Comparison of ENCODE assay signal across 21 cellular contexts in genomic region chr12:94590428-94590827, GRCh38. TPM values are rescaled to one million over a fixed set of nuclear protein-coding genes. Genes with fewer than 3 reads are reported as not detected.
DNase-seq lines count a peak whose midpoint lies in the region; TF ChIP-seq lines count a peak whose summit lies in the region.
"Had no signal": no experiment of that assay in that cellular context is flagged by ENCODE, and none has a peak within 500 bp of the region (broad histone marks: within the 10 kb centered on the region; RNA-seq: fewer than 3 reads in every experiment).

No MANE protein-coding gene starts in this region.

- H3K9me3 ChIP-seq in neuronal stem cell (replicated peaks in 1 of 2; ENCODE audit: control insufficient read depth in 2 of 2, insufficient read depth in 1 of 2, low read depth in 1 of 2, low read length in 2 of 2) (no peaks in the 10 kb centered on the region), WERI-Rb-1 (ENCODE audit: severe bottlenecking) (no peaks in the 10 kb centered on the region)
- H3K9me3 ChIP-seq: colonic mucosa, Peyer's patch, SJCRH30, spleen, upper lobe of right lung had no signal

- WGBS in neuronal stem cell (ENCODE audit: extremely low coverage in 2 of 2, insufficient read length in 2 of 2, insufficient replicate concordance in 1 of 2), 2 donors = no CpG with 5 or more reads among the region's 8 CpGs

- H4K91ac ChIP-seq in neuronal stem cell (ENCODE audit: low read depth, low read length, poor library complexity) = no peak overlapping the region

- H3K27me3 ChIP-seq in neuronal stem cell (ENCODE audit: control insufficient read depth in 3 of 3, insufficient read depth in 3 of 3, low read depth in 1 of 3, low read length in 3 of 3) (peaks cover 0 to 5% (median 0%) of the 10 kb centered on the region in 3 experiments), WERI-Rb-1 (ENCODE audit: insufficient read depth, low read depth, severe bottlenecking) (no peaks in the 10 kb centered on the region)
- H3K27me3 ChIP-seq: colonic mucosa, Peyer's patch, SJCRH30, spleen, upper lobe of right lung had no signal

- no peak overlapping the region for H3K4ac ChIP-seq in neuronal stem cell (ENCODE audit: low read length)

- H4K8ac ChIP-seq in neuronal stem cell (ENCODE audit: low read depth, low read length) = no peak overlapping the region

- H3K4me3 ChIP-seq in neuronal stem cell (ENCODE audit: low read length in 2 of 2) (no peak overlapping the region), WERI-Rb-1 (ENCODE audit: low read depth, low read length) (no peak overlapping the region)
- H3K4me3 ChIP-seq: colonic mucosa, Peyer's patch, SJCRH30, spleen, upper lobe of right lung had no signal

- no peak overlapping the region for H2BK5ac ChIP-seq in neuronal stem cell (ENCODE audit: low read length)

- H2BK120ac ChIP-seq in neuronal stem cell (ENCODE audit: low read depth, low read length) = no peak overlapping the region

- H2AK5ac ChIP-seq in neuronal stem cell (ENCODE audit: low read depth, low read length) = no peak overlapping the region

- no peak overlapping the region for H3K14ac ChIP-seq in neuronal stem cell (ENCODE audit: low read length)

- DNase-seq in SK-N-DZ (ENCODE audit: low spot score) (peak; percentile 47), epithelial cell of prostate (ENCODE audit: low read depth, low spot score) (no peak), neuronal stem cell (ENCODE audit: low spot score) (no peak), cerebellar nuclear complex (lab: John Stamatoyannopoulos, UW) (no peak), WERI-Rb-1 (no peak), NCI-H2171 treated with DMSO at 0.1 percent for 48 hours (lab: John Stamatoyannopoulos, UW) (no peak), NCI-H524 treated with DMSO at 0.1 percent for 48 hours (lab: John Stamatoyannopoulos, UW) (no peak)
- DNase-seq: activated CD4-positive, alpha-beta memory T cell treated with anti-CD3 and anti-CD28 coated beads, Interleukin-2, amount 10 ng/mL, durations not matched to agents 7 days and 5 days; activated CD4-positive, alpha-beta T cell treated with anti-CD3 and anti-CD28 coated beads for 1 hour; colonic mucosa; DMS79 treated with DMSO at 0.1 percent for 48 hours; NCI-H1436; NCI-H526; Peyer's patch; right cardiac atrium; SJCRH30; spleen; T-helper 1 cell; upper lobe of right lung had no signal

- no peak overlapping the region for H3K9ac ChIP-seq in neuronal stem cell (ENCODE audit: low read depth, low read length, poor library complexity)
- H3K9ac ChIP-seq: parathyroid adenoma had no signal

- no peak overlapping the region for H3K23ac ChIP-seq in neuronal stem cell (ENCODE audit: low read depth, low read length, poor library complexity)

- H2AFZ ChIP-seq in neuronal stem cell (ENCODE audit: low read length) = peak overlapping the region; percentile 28
- H2AFZ ChIP-seq: parathyroid adenoma had no signal

- no peak overlapping the region for H2BK12ac ChIP-seq in neuronal stem cell (ENCODE audit: low read length)

- peaks cover 23 to 26% of the 10 kb centered on the region in 2 donors for H3K4me1 ChIP-seq in neuronal stem cell (ENCODE audit: control insufficient read depth in 2 of 2, insufficient read depth in 1 of 2, low read depth in 1 of 2, low read length in 2 of 2)
- H3K4me1 ChIP-seq: colonic mucosa, parathyroid adenoma, SJCRH30 had no signal

- no peak overlapping the region for H3K18ac ChIP-seq in neuronal stem cell (ENCODE audit: low read length)

- TF ChIP-seq CTCF in C4-2B (conservative IDR thresholded peaks at IDR 0.05) = no peak
- no peak for TF ChIP-seq CTCF in WERI-Rb-1 (IDR thresholded peaks at IDR 0.05; ENCODE audit: low read depth, low read length)

- no peak overlapping the region for H3K4me2 ChIP-seq in neuronal stem cell (ENCODE audit: insufficient read depth, low read length, poor library complexity, severe bottlenecking)

- H2BK15ac ChIP-seq in neuronal stem cell (ENCODE audit: low read length) = no peak overlapping the region

- H3K27ac ChIP-seq in C4-2B (peak overlapping the region; percentile 90), epithelial cell of prostate (peak overlapping the region; percentile 72), neuronal stem cell (replicated peaks; ENCODE audit: low read length) (no peak overlapping the region), WERI-Rb-1 (no peak overlapping the region)
- H3K27ac ChIP-seq: colonic mucosa, parathyroid adenoma, Peyer's patch, SJCRH30, spleen, upper lobe of right lung had no signal

- no peaks in the 10 kb centered on the region for H3K36me3 ChIP-seq in neuronal stem cell (replicated peaks in 1 of 2; ENCODE audit: control insufficient read depth in 2 of 2, insufficient read depth in 2 of 2, low read length in 2 of 2)
- H3K36me3 ChIP-seq in WERI-Rb-1 = no peaks in the 10 kb centered on the region
- H3K36me3 ChIP-seq: colonic mucosa, Peyer's patch, SJCRH30, upper lobe of right lung had no signal

- no peaks in the 10 kb centered on the region for H3K79me1 ChIP-seq in neuronal stem cell (ENCODE audit: low read depth, low read length)

RNA-seq across cellular contexts. Expression of gene TMCC3, which starts 59.9 kb away (rescaled TPM):
- 0.02 and 0.05 TPM in 2 replicates for polyA plus RNA-seq in SK-N-DZ (2014; cell fraction: cytosol; rRNA removed)
- not detected in 2 replicates for polyA plus RNA-seq in SK-N-DZ (2014; cell fraction: nucleus; rRNA removed)
- polyA plus RNA-seq in neuronal stem cell (2013, experiment 1 of 2) = 5.9 TPM
- 6.0 TPM for polyA plus RNA-seq in neuronal stem cell (2013, experiment 2 of 2)

Comparison
In these comparisons a context has a peak if more than half of its experiments do, and no peak if none do; other contexts are left out.
1. H3K27ac ChIP-seq: peak in C4-2B (single experiment) and epithelial cell of prostate (single experiment); none in neuronal stem cell (single experiment) and WERI-Rb-1 (single experiment).